In the genomic region with DNA sequence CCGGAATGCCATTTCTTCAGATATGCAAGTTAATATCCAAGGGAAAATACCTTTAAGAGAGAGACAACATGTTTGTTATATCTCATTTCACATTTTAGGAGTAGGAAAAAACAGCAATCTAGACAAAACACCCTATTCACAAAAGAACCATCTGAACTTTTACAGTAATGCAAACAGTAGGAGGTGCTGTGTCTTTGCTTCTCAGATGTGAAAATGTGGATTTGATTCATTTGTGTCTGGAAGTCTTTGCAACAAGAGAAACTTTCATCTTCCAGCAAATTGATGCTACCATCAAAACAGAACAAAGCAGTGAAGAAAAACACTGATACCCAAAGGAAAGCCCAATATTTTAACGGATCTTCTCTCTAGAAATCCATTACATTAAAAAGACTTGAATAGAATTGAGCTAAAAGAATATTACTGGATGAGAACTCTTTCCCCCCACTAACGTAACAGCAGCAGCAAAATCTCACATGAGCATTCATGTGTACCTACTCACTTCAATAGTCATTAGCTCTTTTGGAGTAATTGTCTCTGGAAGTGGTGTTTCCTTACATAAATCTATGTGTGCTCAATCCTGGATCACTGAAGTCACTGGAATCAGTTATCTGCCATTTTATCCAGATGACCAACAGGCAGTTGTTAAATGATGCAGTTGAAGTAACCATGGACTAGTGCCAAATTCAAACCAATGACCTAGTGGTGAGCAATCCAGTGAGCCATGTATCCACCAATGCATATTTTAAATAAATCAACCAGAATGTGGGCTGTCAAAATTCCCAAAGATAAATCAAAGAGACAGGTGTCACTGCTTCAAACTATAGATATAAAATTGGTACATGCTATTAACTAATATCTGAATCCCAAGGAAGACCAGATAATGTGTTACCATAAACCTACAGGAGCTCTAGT, we compare ENCODE assay signal across 9 cellular contexts. TPM values are rescaled to one million over a fixed set of nuclear protein-coding genes. Genes with fewer than 3 reads are reported as not detected.
DNase-seq lines count a peak whose midpoint lies in the region; ATAC-seq and TF ChIP-seq lines count a peak whose summit lies in the region.
"Had no signal": no experiment of that assay in that cellular context is flagged by ENCODE, and none has a peak within 500 bp of the region (broad histone marks: within the 10 kb centered on the region; RNA-seq: fewer than 3 reads in every experiment).

No MANE protein-coding gene starts in this region.

- H3K4me2 ChIP-seq in Karpas-422 (ENCODE audit: low read depth, low read length, poor library complexity, severe bottlenecking) = no peak overlapping the region

- H3K9me2 ChIP-seq in Karpas-422 (replicated peaks; ENCODE audit: insufficient read depth, low read length) = no peaks in the 10 kb centered on the region

- H3K79me2 ChIP-seq in Karpas-422 (ENCODE audit: low read length) = no peaks in the 10 kb centered on the region

- no peaks in the 10 kb centered on the region for H4K20me1 ChIP-seq in Karpas-422 (ENCODE audit: insufficient read depth, low read depth, low read length)

- ATAC-seq in GM21576 (IDR thresholded peaks at IDR 0.05; ENCODE audit: unreplicated experiment) = no peak

- H3K4me1 ChIP-seq in iPS-20b (ENCODE audit: insufficient read depth, low read length) (peaks cover 5% of the 10 kb centered on the region), tibial artery (peaks cover 0 to 23% (median 4%) of the 10 kb centered on the region in 4 donors), Karpas-422 (ENCODE audit: low read length) (no peaks in the 10 kb centered on the region)

- no peak overlapping the region for H2AFZ ChIP-seq in Karpas-422 (ENCODE audit: low read length)

- DNase-seq in NCI-H748 (lab: John Stamatoyannopoulos, UW; ENCODE audit: unreplicated experiment) (peak; percentile 25), NCI-H748 treated with DMSO at 0.1 percent for 48 hours (lab: John Stamatoyannopoulos, UW) (no peak), tibial artery (no peak), Karpas-422 (no peak), NCI-H128 (lab: John Stamatoyannopoulos, UW; ENCODE audit: unreplicated experiment) (no peak)
- DNase-seq: CD4-positive, CD25-positive, alpha-beta regulatory T cell had no signal

- H3K27me3 ChIP-seq in iPS-20b (ENCODE audit: insufficient read depth, low read length) (peaks cover 28% of the 10 kb centered on the region), tibial artery (no peaks in the 10 kb centered on the region), Karpas-422 (ENCODE audit: low read length) (no peaks in the 10 kb centered on the region)

- no peaks in the 10 kb centered on the region for H3K36me3 ChIP-seq in iPS-20b (ENCODE audit: insufficient read depth, low read depth, low read length)
- peaks cover 0 to 4% (median 0%) of the 10 kb centered on the region in 3 donors for H3K36me3 ChIP-seq in tibial artery
- no peaks in the 10 kb centered on the region for H3K36me3 ChIP-seq in Karpas-422 (ENCODE audit: insufficient read depth, low read length)

- H3K4me3 ChIP-seq in iPS-20b (ENCODE audit: low read length) (peak overlapping the region; percentile 87; the same call in 1 of the 2 replicates), tibial artery (peak overlapping the region; percentile 60 to 63), Karpas-422 (ENCODE audit: low read length) (no peak overlapping the region)

- no peak overlapping the region for H3K27ac ChIP-seq in VCaP
- no peak overlapping the region for H3K27ac ChIP-seq in iPS-20b (ENCODE audit: low read length)
- no peak overlapping the region for H3K27ac ChIP-seq in tibial artery
- no peak overlapping the region for H3K27ac ChIP-seq in Karpas-422 (ENCODE audit: low read length)

- H3K9ac ChIP-seq in iPS-20b (ENCODE audit: low read depth, low read length) (no peak overlapping the region), Karpas-422 (ENCODE audit: low read length) (no peak overlapping the region)

- TF ChIP-seq CTCF in VCaP (conservative IDR thresholded peaks at IDR 0.05) (peak; percentile 52), tibial artery (IDR thresholded peaks at IDR 0.05) (peak in 1 of 2 experiments; percentile 15)

- H3K9me3 ChIP-seq in iPS-20b (ENCODE audit: insufficient read depth, low read depth, low read length) (no peaks in the 10 kb centered on the region), tibial artery (no peaks in the 10 kb centered on the region), Karpas-422 (ENCODE audit: low read length) (peaks cover 5% of the 10 kb centered on the region)

- intact Hi-C loops in tibial artery (cut with DNase I; ENCODE audit: low total_unique reads) = no loop called here

RNA-seq across cellular contexts. Expression of a gene that starts 1.8 kb away (rescaled TPM):
- not detected in 2 replicates for total RNA-seq in Karpas-422 (2014; rRNA removed; shearing (Covaris generic); ENCODE audit: low replicate concordance)
